In genomic region chr14:24189460-24189859, GRCh38 we compare ENCODE assay signal across 10 cellular contexts. TPM values are rescaled to one million over a fixed set of nuclear protein-coding genes. Genes with fewer than 3 reads are reported as not detected.
DNase-seq lines count a peak whose midpoint lies in the region; ATAC-seq and TF ChIP-seq lines count a peak whose summit lies in the region.
"Had no signal": no experiment of that assay in that cellular context is flagged by ENCODE, and none has a peak within 500 bp of the region (broad histone marks: within the 10 kb centered on the region; RNA-seq: fewer than 3 reads in every experiment).

No MANE protein-coding gene starts in this region.

- H3K36me3 Mint-ChIP-seq in stimulated activated naive CD8-positive, alpha-beta T cell treated with anti-CD3 and anti-CD28 coated beads, Interleukin-15, Interleukin-2, amounts not matched to agents 100 ng/mL and 50 ng/mL, for 24 hours (ENCODE audit: low read depth) = peaks cover 50% of the 10 kb centered on the region
- H3K36me3 Mint-ChIP-seq in activated B cell treated with CpG ODN at 0.5 μM for 24 hours (ENCODE audit: low read depth) = peaks cover 60% of the 10 kb centered on the region

- TF ChIP-seq CTCF in activated B cell treated with CpG ODN at 0.5 μM for 24 hours (IDR thresholded peaks at IDR 0.05) = no peak
- no peak for TF ChIP-seq CTCF in tibial artery (IDR thresholded peaks at IDR 0.05)

- H3K4me3 ChIP-seq in mesendoderm (ENCODE audit: low read length) (no peak overlapping the region), tibial artery (no peak overlapping the region)

- DNase-seq in stimulated activated naive CD8-positive, alpha-beta T cell treated with anti-CD3 and anti-CD28 coated beads, Interleukin-15, amount 100 ng/mL, for 72 hours = no peak
- DNase-seq in activated B cell treated with CpG ODN at 0.5 μM for 24 hours = no peak
- DNase-seq in mesendoderm = no peak
- no peak for DNase-seq in tibial artery
- no peak for DNase-seq in kidney tubule cell (ENCODE audit: low spot score)
- DNase-seq in SIG-M5 treated with dmso at 0.1 percent for 504 hours (lab: John Stamatoyannopoulos, UW; ENCODE audit: unreplicated experiment) = no peak

- H2BK120ac ChIP-seq in mesendoderm (ENCODE audit: low read depth, low read length) = no peak overlapping the region

- peak overlapping the region; percentile 88 for H4K5ac ChIP-seq in mesendoderm (ENCODE audit: low read length)

- no peak overlapping the region for H2AK5ac ChIP-seq in mesendoderm (ENCODE audit: low read length)

- CTCF ChIA-PET in activated B cell treated with CpG ODN at 0.5 μM for 24 hours (lab: Charles Lee) = interaction anchor here (0.8 to 2.6 kb wide), 4 partner anchors 24 to 118 kb away, joined by 3 to 11 read pairs (median 7); partner anchors contain the start of genes CHMP4A, CIDEB and IRF9

- H3K27me3 ChIP-seq in mesendoderm (ENCODE audit: insufficient read depth, low read length, poor library complexity) (no peaks in the 10 kb centered on the region), tibial artery (no peaks in the 10 kb centered on the region)

- POLR2A ChIA-PET in activated B cell treated with CpG ODN at 0.5 μM for 24 hours (lab: Charles Lee) = interaction anchor here (0.6 to 3.7 kb wide), 16 partner anchors 7 to 107 kb away, joined by 3 to 44 read pairs (median 6); partner anchors contain the start of genes CHMP4A, DCAF11, EMC9 and IRF9

- H3K79me2 ChIP-seq in mesendoderm (ENCODE audit: control insufficient read depth, insufficient read depth, low read length) = peaks cover 11% of the 10 kb centered on the region

- H3K79me1 ChIP-seq in mesendoderm (ENCODE audit: low read length) = peaks cover 12% of the 10 kb centered on the region

- H3K9me3 Mint-ChIP-seq in stimulated activated naive CD8-positive, alpha-beta T cell treated with anti-CD3 and anti-CD28 coated beads, Interleukin-15, Interleukin-2, amounts not matched to agents 100 ng/mL and 50 ng/mL, for 24 hours = no peaks in the 10 kb centered on the region
- no peaks in the 10 kb centered on the region for H3K9me3 Mint-ChIP-seq in stimulated activated naive CD8-positive, alpha-beta T cell treated with anti-CD3 and anti-CD28 coated beads, Interleukin-15, amount 100 ng/mL, for 72 hours
- H3K9me3 Mint-ChIP-seq in activated B cell treated with CpG ODN at 0.5 μM for 24 hours = no peaks in the 10 kb centered on the region

- H3K4ac ChIP-seq in mesendoderm (ENCODE audit: low read depth, low read length) = no peak overlapping the region

- H4K8ac ChIP-seq in mesendoderm (ENCODE audit: low read depth, low read length) = no peak overlapping the region

- H3K4me3 Mint-ChIP-seq in stimulated activated naive CD8-positive, alpha-beta T cell treated with anti-CD3 and anti-CD28 coated beads, Interleukin-15, Interleukin-2, amounts not matched to agents 100 ng/mL and 50 ng/mL, for 24 hours = peak overlapping the region; percentile 90
- H3K4me3 Mint-ChIP-seq in stimulated activated naive CD8-positive, alpha-beta T cell treated with anti-CD3 and anti-CD28 coated beads, Interleukin-15, amount 100 ng/mL, for 72 hours = peak overlapping the region in 1 of 2 donors; percentile 88
- H3K4me3 Mint-ChIP-seq in activated B cell treated with CpG ODN at 0.5 μM for 24 hours = no peak overlapping the region

- peak overlapping the region; percentile 95 for H3K27ac Mint-ChIP-seq in stimulated activated naive CD8-positive, alpha-beta T cell treated with anti-CD3 and anti-CD28 coated beads, Interleukin-15, Interleukin-2, amounts not matched to agents 100 ng/mL and 50 ng/mL, for 24 hours
- peak overlapping the region in 1 of 2 donors; percentile 45 for H3K27ac Mint-ChIP-seq in stimulated activated naive CD8-positive, alpha-beta T cell treated with anti-CD3 and anti-CD28 coated beads, Interleukin-15, amount 100 ng/mL, for 72 hours
- peak overlapping the region; percentile 87 for H3K27ac Mint-ChIP-seq in activated B cell treated with CpG ODN at 0.5 μM for 24 hours

- peak overlapping the region; percentile 37 for H3K56ac ChIP-seq in mesendoderm (ENCODE audit: low read length)

- H3K18ac ChIP-seq in mesendoderm (ENCODE audit: low read length) = no peak overlapping the region

- peaks cover 6% of the 10 kb centered on the region for H3K4me1 ChIP-seq in mesendoderm (ENCODE audit: control insufficient read depth, low read depth, low read length)
- peaks cover 0 to 30% (median 23%) of the 10 kb centered on the region in 4 donors for H3K4me1 ChIP-seq in tibial artery

- H3K36me3 ChIP-seq in mesendoderm (ENCODE audit: control insufficient read depth, insufficient read depth, low read length) = peaks cover 13% of the 10 kb centered on the region
- H3K36me3 ChIP-seq in tibial artery = peaks cover 34 to 63% (median 44%) of the 10 kb centered on the region in 3 donors

- H3K4me2 ChIP-seq in mesendoderm (ENCODE audit: low read length) = no peak overlapping the region

- no peak overlapping the region for H2BK15ac ChIP-seq in mesendoderm (replicated peaks; ENCODE audit: low read depth)

- intact Hi-C loops in activated B cell treated with CpG ODN at 0.5 μM for 24 hours (cut with micrococcal nuclease) (loop anchor here (2.0 kb wide), 1 partner anchor 43 kb away; the partner anchor contains the start of genes PSME2 and RNF31), tibial artery (cut with DNase I; ENCODE audit: low total_unique reads) (loop anchor here (5.0 kb wide), 1 partner anchor 42 kb away; the partner anchor contains the start of genes PSME2 and RNF31)

- WGBS in mesendoderm (ENCODE audit: extremely low coverage, insufficient coverage, low lambda C conversion rate) = no CpG with 5 or more reads among the region's 9 CpGs

- no peak overlapping the region for H3K23ac ChIP-seq in mesendoderm (ENCODE audit: low read length)

- no peak overlapping the region for H3K27ac ChIP-seq in mesendoderm (ENCODE audit: low read depth, low read length)
- H3K27ac ChIP-seq in tibial artery = peak overlapping the region in 1 of 2 donors; percentile 73

- no peak for ATAC-seq in stimulated activated naive CD8-positive, alpha-beta T cell treated with anti-CD3 and anti-CD28 coated beads, Interleukin-15, amount 100 ng/mL, for 72 hours
- ATAC-seq in activated B cell treated with CpG ODN at 0.5 μM for 24 hours (ENCODE audit: low read depth) (no peak), GM21619 (IDR thresholded peaks at IDR 0.05; ENCODE audit: unreplicated experiment) (no peak)

- H2BK5ac ChIP-seq in mesendoderm (ENCODE audit: low read length) = no peak overlapping the region

- no peaks in the 10 kb centered on the region for H3K27me3 Mint-ChIP-seq in stimulated activated naive CD8-positive, alpha-beta T cell treated with anti-CD3 and anti-CD28 coated beads, Interleukin-15, Interleukin-2, amounts not matched to agents 100 ng/mL and 50 ng/mL, for 24 hours
- no peaks in the 10 kb centered on the region for H3K27me3 Mint-ChIP-seq in stimulated activated naive CD8-positive, alpha-beta T cell treated with anti-CD3 and anti-CD28 coated beads, Interleukin-15, amount 100 ng/mL, for 72 hours
- H3K27me3 Mint-ChIP-seq in activated B cell treated with CpG ODN at 0.5 μM for 24 hours = no peaks in the 10 kb centered on the region

- peaks cover 53% of the 10 kb centered on the region for H3K4me1 Mint-ChIP-seq in stimulated activated naive CD8-positive, alpha-beta T cell treated with anti-CD3 and anti-CD28 coated beads, Interleukin-15, Interleukin-2, amounts not matched to agents 100 ng/mL and 50 ng/mL, for 24 hours (ENCODE audit: low read depth)
- H3K4me1 Mint-ChIP-seq in stimulated activated naive CD8-positive, alpha-beta T cell treated with anti-CD3 and anti-CD28 coated beads, Interleukin-15, amount 100 ng/mL, for 72 hours = peaks cover 69% of the 10 kb centered on the region
- peaks cover 39% of the 10 kb centered on the region for H3K4me1 Mint-ChIP-seq in activated B cell treated with CpG ODN at 0.5 μM for 24 hours

- H3K9me3 ChIP-seq in tibial artery = no peaks in the 10 kb centered on the region

- H3K9ac ChIP-seq in mesendoderm (ENCODE audit: low read length) = peak overlapping the region; percentile 56

RNA-seq across cellular contexts. Expression of gene IPO4, which starts 0.8 kb away (rescaled TPM):
- 76.4 and 80.3 TPM in 2 replicates for total RNA-seq in activated B cell treated with CpG ODN at 0.5 μM for 24 hours
- 69.3 TPM for polyA plus RNA-seq in mesendoderm (2013, experiment 1 of 2)
- polyA plus RNA-seq in mesendoderm (2013, experiment 2 of 2) = 71.2 TPM

RNA-seq across cellular contexts. Expression of gene TM9SF1, which starts 5.8 kb away (rescaled TPM):
- 24.5 and 26.3 TPM in 2 replicates for total RNA-seq in activated B cell treated with CpG ODN at 0.5 μM for 24 hours
- polyA plus RNA-seq in mesendoderm (2013, experiment 1 of 2) = 15.2 TPM
- polyA plus RNA-seq in mesendoderm (2013, experiment 2 of 2) = 15.1 TPM

RNA-seq across cellular contexts. Expression of gene TSSK4, which starts 16.0 kb away (rescaled TPM):
- total RNA-seq in activated B cell treated with CpG ODN at 0.5 μM for 24 hours = 0.66 and 0.98 TPM in 2 replicates
- polyA plus RNA-seq in mesendoderm (2013, experiment 1 of 2) = not detected
- not detected for polyA plus RNA-seq in mesendoderm (2013, experiment 2 of 2)
- total RNA-seq: H4, SK-MEL-5 had no signal

RNA-seq across cellular contexts. Expression of gene REC8, which starts 17.6 kb away (rescaled TPM):
- 27.0 and 35.3 TPM in 2 replicates for total RNA-seq in activated B cell treated with CpG ODN at 0.5 μM for 24 hours
- polyA plus RNA-seq in mesendoderm (2013, experiment 1 of 2) = 16.9 TPM
- 15.6 TPM for polyA plus RNA-seq in mesendoderm (2013, experiment 2 of 2)

RNA-seq across cellular contexts. Expression of gene CHMP4A, which starts 23.8 kb away (rescaled TPM):
- 88.5 and 117 TPM in 2 replicates for total RNA-seq in activated B cell treated with CpG ODN at 0.5 μM for 24 hours
- polyA plus RNA-seq in mesendoderm (2013, experiment 1 of 2) = 33.5 TPM
- polyA plus RNA-seq in mesendoderm (2013, experiment 2 of 2) = 32.5 TPM
